Comparison of ENCODE assay signal across 19 cellular contexts in the genomic region with DNA sequence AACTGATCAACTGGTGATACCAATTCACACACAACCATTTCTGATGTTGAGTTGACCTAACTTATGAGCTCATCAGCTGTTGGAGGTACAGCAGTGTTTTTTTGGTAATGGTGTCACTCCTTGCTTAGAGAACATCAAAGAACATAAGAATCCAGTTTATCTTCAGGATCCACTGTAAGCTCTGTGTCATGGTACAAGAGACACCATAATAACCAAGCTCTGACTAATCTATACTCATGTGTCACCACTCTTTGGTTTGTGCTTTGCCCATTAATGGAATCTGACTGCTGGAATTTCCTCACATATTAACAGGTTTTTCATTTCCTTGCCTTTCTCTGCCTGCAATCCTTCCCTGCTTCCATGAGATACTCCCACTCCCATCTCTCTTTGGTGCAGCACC.
DNase-seq lines count a peak whose midpoint lies in the region; ATAC-seq, FAIRE-seq and TF ChIP-seq lines count a peak whose summit lies in the region.
"Had no signal": no experiment of that assay in that cellular context is flagged by ENCODE, and none has a peak within 500 bp of the region (broad histone marks: within the 10 kb centered on the region; RNA-seq: fewer than 3 reads in every experiment).

No MANE protein-coding gene starts in this region.

- peak; percentile 35; the same call in 1 of the 3 replicates for ATAC-seq in SK-N-SH treated with all-trans-retinoic acid at 6 μM for 48 hours
- ATAC-seq in activated T-cell treated with anti-CD3 and anti-CD28 coated beads, Interleukin-2, amount 50 U/mL, for 72 hours (replicated peaks in 1 of 2), result no peak
- ATAC-seq: GM23338 had no signal

- no peak for TF ChIP-seq POLR2A in ovary (IDR thresholded peaks at IDR 0.05)
- TF ChIP-seq POLR2A in GM12892 (IDR thresholded peaks at IDR 0.05; ENCODE audit: low read depth, low read length), result no peak
- no peak for TF ChIP-seq POLR2A in tibial nerve (IDR thresholded peaks at IDR 0.05)

- H3K27ac ChIP-seq in SK-N-SH (ENCODE audit: low read depth in 2 of 2, low read length in 1 of 2), result no peak overlapping the region
- no peak overlapping the region for H3K27ac ChIP-seq in ovary
- no peak overlapping the region for H3K27ac ChIP-seq in tibial nerve
- H3K27ac ChIP-seq: 22Rv1, BLaER1 had no signal

- H3K27me3 ChIP-seq in SK-N-SH (ENCODE audit: insufficient read depth) (no peaks in the 10 kb centered on the region), bronchial epithelial cell (ENCODE audit: control insufficient read depth, insufficient read depth, low read length) (no peaks in the 10 kb centered on the region), kidney epithelial cell (ENCODE audit: control insufficient read depth, insufficient read depth, low read length) (no peaks in the 10 kb centered on the region), ovary (no peaks in the 10 kb centered on the region), tibial nerve (no peaks in the 10 kb centered on the region)
- H3K27me3 ChIP-seq: BLaER1 had no signal

- no peak for FAIRE-seq in bronchial epithelial cell (lab: Jason Lieb, UNC)
- FAIRE-seq in GM12892 (lab: Jason Lieb, UNC), result no peak
- FAIRE-seq: G401.6, GM12891 had no signal

- no peaks in the 10 kb centered on the region for H3K36me3 Mint-ChIP-seq in activated T-cell treated with anti-CD3 and anti-CD28 coated beads, Interleukin-2, amount 50 U/mL, for 72 hours (ENCODE audit: insufficient read depth in 2 of 2)
- H3K36me3 Mint-ChIP-seq: CD8-positive, alpha-beta memory T cell had no signal

- DNase-seq in SK-N-SH (no peak), bronchial epithelial cell (ENCODE audit: low read depth) (peak; percentile 1), kidney epithelial cell (ENCODE audit: low read depth) (peak; percentile 35), ovary (no peak), GM12892 (ENCODE audit: insufficient read length) (no peak), tibial nerve (ENCODE audit: low spot score in 2 of 2) (no peak)
- DNase-seq in activated T-cell treated with anti-CD3 and anti-CD28 coated beads, Interleukin-2, amount 50 U/mL, for 72 hours, result no peak
- DNase-seq: AML-193; Caco-2; CD8-positive, alpha-beta memory T cell; DND-41; H7 had no signal

- H3K79me2 ChIP-seq in SK-N-SH (ENCODE audit: insufficient read depth), result no peaks in the 10 kb centered on the region

- no peak overlapping the region for H3K4me3 ChIP-seq in SK-N-SH (ENCODE audit: low read depth in 2 of 2, low read length in 1 of 2)
- no peak overlapping the region for H3K4me3 ChIP-seq in bronchial epithelial cell (ENCODE audit: low read depth, low read length)
- H3K4me3 ChIP-seq in kidney epithelial cell (ENCODE audit: low read depth, low read length), result no peak overlapping the region
- H3K4me3 ChIP-seq in ovary, result no peak overlapping the region
- H3K4me3 ChIP-seq in tibial nerve, result no peak overlapping the region
- H3K4me3 ChIP-seq: BLaER1, GM23338 had no signal

- H2AFZ ChIP-seq in SK-N-SH (ENCODE audit: low read depth), result no peak overlapping the region
- H2AFZ ChIP-seq: GM23338 had no signal

- no peaks in the 10 kb centered on the region for H3F3A ChIP-seq in SK-N-SH (replicated peaks; ENCODE audit: insufficient read depth)

- CTCF ChIA-PET in SK-N-SH (lab: Yijun Ruan, JAX), result no interaction called here

- no peak overlapping the region for H3K9ac ChIP-seq in SK-N-SH
- H3K9ac ChIP-seq: BLaER1 had no signal

- TF ChIP-seq EP300 in SK-N-SH (IDR thresholded peaks at IDR 0.05; ENCODE audit: borderline replicate concordance in 1 of 2, low read depth in 1 of 2, low read length in 1 of 2), result no peak
- no peak for TF ChIP-seq EP300 in ovary (IDR thresholded peaks at IDR 0.05)
- no peak for TF ChIP-seq EP300 in tibial nerve (IDR thresholded peaks at IDR 0.05)

- no peak for TF ChIP-seq CTCF in SK-N-SH (IDR thresholded peaks at IDR 0.05)
- no peak for TF ChIP-seq CTCF in bronchial epithelial cell (IDR thresholded peaks at IDR 0.05; ENCODE audit: insufficient read depth, low read length, severe bottlenecking)
- TF ChIP-seq CTCF in kidney epithelial cell (IDR thresholded peaks at IDR 0.05; ENCODE audit: insufficient read depth, low read length, poor library complexity, severe bottlenecking), result no peak
- TF ChIP-seq CTCF in ovary (IDR thresholded peaks at IDR 0.05), result no peak
- TF ChIP-seq CTCF in tibial nerve (IDR thresholded peaks at IDR 0.05), result no peak

- H3K9me3 Mint-ChIP-seq in activated T-cell treated with anti-CD3 and anti-CD28 coated beads, Interleukin-2, amount 50 U/mL, for 72 hours, result peaks cover 0 to 7% of the 10 kb centered on the region in 2 donors
- H3K9me3 Mint-ChIP-seq: GM23338 had no signal

- intact Hi-C loops in ovary (cut with DNase I), result no loop called here

- no peaks in the 10 kb centered on the region for H3K27me3 Mint-ChIP-seq in activated T-cell treated with anti-CD3 and anti-CD28 coated beads, Interleukin-2, amount 50 U/mL, for 72 hours (ENCODE audit: low read depth)
- H3K27me3 Mint-ChIP-seq: CD8-positive, alpha-beta memory T cell had no signal

- no peaks in the 10 kb centered on the region for H3K9me2 ChIP-seq in SK-N-SH

- H3K36me3 ChIP-seq in SK-N-SH (replicated peaks in 1 of 2; ENCODE audit: control insufficient read depth in 1 of 2, insufficient read depth in 2 of 2, low read length in 1 of 2) (no peaks in the 10 kb centered on the region), bronchial epithelial cell (ENCODE audit: control insufficient read depth, insufficient read depth, low read length) (no peaks in the 10 kb centered on the region), kidney epithelial cell (ENCODE audit: control insufficient read depth, insufficient read depth, low read length) (no peaks in the 10 kb centered on the region), ovary (no peaks in the 10 kb centered on the region), tibial nerve (no peaks in the 10 kb centered on the region)
- H3K36me3 ChIP-seq: BLaER1 had no signal

- H3K4me3 Mint-ChIP-seq in activated T-cell treated with anti-CD3 and anti-CD28 coated beads, Interleukin-2, amount 50 U/mL, for 72 hours, result no peak overlapping the region
- H3K4me3 Mint-ChIP-seq: CD8-positive, alpha-beta memory T cell; GM23338; IgD-negative memory B cell had no signal

- H3K4me1 ChIP-seq in SK-N-SH (ENCODE audit: control insufficient read depth in 1 of 2, insufficient read depth in 2 of 2, low read depth in 1 of 2, low read length in 1 of 2) (no peaks in the 10 kb centered on the region), ovary (ENCODE audit: insufficient read depth) (no peaks in the 10 kb centered on the region), tibial nerve (no peaks in the 10 kb centered on the region)
- H3K4me1 ChIP-seq: BLaER1, Caco-2 had no signal

- H3K4me1 Mint-ChIP-seq in activated T-cell treated with anti-CD3 and anti-CD28 coated beads, Interleukin-2, amount 50 U/mL, for 72 hours (ENCODE audit: low read depth), result no peaks in the 10 kb centered on the region
- H3K4me1 Mint-ChIP-seq: CD8-positive, alpha-beta memory T cell; IgD-negative memory B cell had no signal

- no peak overlapping the region for H3K27ac Mint-ChIP-seq in activated T-cell treated with anti-CD3 and anti-CD28 coated beads, Interleukin-2, amount 50 U/mL, for 72 hours
- H3K27ac Mint-ChIP-seq: CD8-positive, alpha-beta memory T cell; GM23338; IgD-negative memory B cell had no signal

- H3K4me2 ChIP-seq in SK-N-SH, result no peak overlapping the region
- H3K4me2 ChIP-seq: BLaER1, GM23338 had no signal

- POLR2A ChIA-PET in SK-N-SH (lab: Yijun Ruan, JAX), result no interaction called here

- no peaks in the 10 kb centered on the region for H3K9me3 ChIP-seq in SK-N-SH
- H3K9me3 ChIP-seq in ovary, result no peaks in the 10 kb centered on the region
- no peaks in the 10 kb centered on the region for H3K9me3 ChIP-seq in tibial nerve
- H3K9me3 ChIP-seq: BLaER1, Caco-2 had no signal

- TF ChIP-seq RAD21 in SK-N-SH (IDR thresholded peaks at IDR 0.05; ENCODE audit: low read length), result no peak

- no peaks in the 10 kb centered on the region for H4K20me1 ChIP-seq in SK-N-SH (ENCODE audit: insufficient read depth)
- H4K20me1 ChIP-seq: BLaER1 had no signal

TF ChIP-seq in SK-N-SH treated with all-trans-retinoic acid at 6 μM for 48 hours, 23 proteins besides CTCF, POLR2A, EP300 and RAD21 (continues in another document):
- TF ChIP-seq POU6F1 (CRISPR knock-in tag; IDR thresholded peaks at IDR 0.05; ENCODE audit: borderline replicate concordance, low read depth), result no peak

TF ChIP-seq in SK-N-SH, 30 proteins besides CTCF, POLR2A, EP300 and RAD21 (continues in another document):
- TF ChIP-seq SIN3A (IDR thresholded peaks at IDR 0.05; ENCODE audit: borderline replicate concordance, low read depth, low read length) (no peak), TAF1 (IDR thresholded peaks at IDR 0.05; ENCODE audit: borderline replicate concordance, low read depth, low read length) (no peak), IRF3 (IDR thresholded peaks at IDR 0.05; ENCODE audit: low read depth, low read length) (no peak), FOSL2 (IDR thresholded peaks at IDR 0.05; ENCODE audit: borderline replicate concordance, low read depth) (no peak), YY1 (IDR thresholded peaks at IDR 0.05; ENCODE audit: low read depth) (no peak), MEF2A (IDR thresholded peaks at IDR 0.05; ENCODE audit: borderline replicate concordance, low read depth) (no peak), NRF1 (IDR thresholded peaks at IDR 0.05; ENCODE audit: low read depth, low read length) (no peak), RXRA (IDR thresholded peaks at IDR 0.05; ENCODE audit: borderline replicate concordance, low read depth) (no peak)
- TF ChIP-seq, protein P1, sequence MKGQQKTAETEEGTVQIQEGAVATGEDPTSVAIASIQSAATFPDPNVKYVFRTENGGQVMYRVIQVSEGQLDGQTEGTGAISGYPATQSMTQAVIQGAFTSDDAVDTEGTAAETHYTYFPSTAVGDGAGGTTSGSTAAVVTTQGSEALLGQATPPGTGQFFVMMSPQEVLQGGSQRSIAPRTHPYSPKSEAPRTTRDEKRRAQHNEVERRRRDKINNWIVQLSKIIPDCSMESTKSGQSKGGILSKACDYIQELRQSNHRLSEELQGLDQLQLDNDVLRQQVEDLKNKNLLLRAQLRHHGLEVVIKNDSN (IDR thresholded peaks at IDR 0.05; ENCODE audit: borderline replicate concordance, low read depth), result no peak

Comparison
In these comparisons a context has a peak if more than half of its experiments do, and no peak if none do; other contexts are left out.
1. DNase-seq: peak in bronchial epithelial cell (single experiment) and kidney epithelial cell (single experiment); none in SK-N-SH (single experiment), activated T-cell treated with anti-CD3 and anti-CD28 coated beads, Interleukin-2, amount 50 U/mL, for 72 hours (0 of 2), ovary (0 of 5), GM12892 (single experiment) and tibial nerve (0 of 2).